ENCODE assay signal across 8 cellular contexts in the genomic region with DNA sequence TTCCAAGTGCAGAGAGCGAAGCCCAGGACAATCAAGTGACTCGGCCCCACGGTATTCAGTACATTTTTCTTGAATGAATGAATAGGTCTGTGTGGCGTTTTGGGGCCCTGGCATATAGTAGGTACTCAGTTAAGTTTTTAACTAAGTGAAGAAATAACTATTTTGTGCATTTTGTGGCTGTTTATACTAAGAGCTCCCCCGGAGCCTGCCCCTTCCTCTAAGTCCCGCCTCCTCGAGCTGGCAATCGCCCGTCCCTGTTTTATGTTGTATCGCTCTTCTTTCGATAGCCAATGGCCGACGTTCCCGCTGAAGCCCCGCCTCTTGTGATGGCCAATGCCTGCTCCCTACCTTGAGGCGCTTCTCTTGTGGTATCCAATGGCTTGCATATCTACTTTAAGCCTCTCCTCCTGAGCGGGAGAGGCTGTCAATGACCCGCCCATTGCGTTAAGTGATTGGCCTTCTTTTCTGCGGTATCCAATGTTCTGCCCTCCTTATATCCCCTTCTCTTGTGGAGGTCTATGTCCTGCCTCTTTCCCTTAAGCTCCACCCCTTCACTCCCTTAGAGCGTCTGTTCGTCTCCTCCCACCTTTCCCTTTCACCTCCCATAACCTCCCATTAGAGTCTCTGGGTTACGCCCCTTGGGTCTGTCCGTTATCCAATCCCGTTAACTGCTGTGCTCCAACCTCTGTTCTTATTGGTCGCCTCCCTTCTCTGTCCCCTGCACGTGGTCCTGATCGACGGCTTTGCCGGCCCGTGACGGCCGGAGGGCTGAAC. TPM values are rescaled to one million over a fixed set of nuclear protein-coding genes. Genes with fewer than 3 reads are reported as not detected.
DNase-seq lines count a peak whose midpoint lies in the region; ATAC-seq, FAIRE-seq and TF ChIP-seq lines count a peak whose summit lies in the region.

No MANE protein-coding gene starts in this region.

- in situ Hi-C loops in astrocyte of the cerebellum (cut with HindIII; ENCODE audit: low sequenced_read_pairs), result no loop called here

- peak; percentile 100 for FAIRE-seq in GM18507 (lab: Jason Lieb, UNC)

- DNase-seq in GM18507 (ENCODE audit: extremely low spot score, insufficient read length, low read depth) (peak; percentile 98), NCI-H1930 (lab: John Stamatoyannopoulos, UW) (peak; percentile 99 to 100), T-helper 22 cell (ENCODE audit: low read depth) (peak; percentile 97), astrocyte of the cerebellum (ENCODE audit: low read depth) (peak; percentile 100), hippocampal formation (lab: John Stamatoyannopoulos, UW) (peak; percentile 99 to 100), renal cortical epithelial cell (ENCODE audit: low read depth) (peak; percentile 100), cortex of kidney (lab: John Stamatoyannopoulos, UW) (no peak)

- peak overlapping the region; percentile 57 for H3K4me3 ChIP-seq in astrocyte of the cerebellum (ENCODE audit: low read depth, low read length)

- peak; percentile 78 for ATAC-seq in HG02973 (IDR thresholded peaks at IDR 0.05; ENCODE audit: unreplicated experiment)

- TF ChIP-seq CTCF in astrocyte of the cerebellum (IDR thresholded peaks at IDR 0.05; ENCODE audit: low read depth, low read length, missing control alignments), result no peak

RNA-seq across cellular contexts. Expression of gene HDGFL2, which starts 0.5 kb away (rescaled TPM):
- 47.2 and 59.5 TPM in 2 replicates for total RNA-seq in renal cortical epithelial cell

RNA-seq across cellular contexts. Expression of gene UBXN6, which starts 14.0 kb away (rescaled TPM):
- total RNA-seq in renal cortical epithelial cell, result 101 and 105 TPM in 2 replicates

RNA-seq across cellular contexts. Expression of gene PLIN4, which starts 46.7 kb away (rescaled TPM):
- total RNA-seq in renal cortical epithelial cell, result under 0.01 and 0.10 TPM in 2 replicates
